20 cellular contexts compared by ENCODE assay signal in genomic region chr10:72810976-72811375, GRCh38.
A peak's percentile ranks its signal among the peaks of the same experiment; 100 is the strongest.
DNase-seq lines count a peak whose midpoint lies in the region; ATAC-seq, FAIRE-seq and TF ChIP-seq lines count a peak whose summit lies in the region.
"Had no signal": no experiment of that assay in that cellular context is flagged by ENCODE, and none has a peak within 500 bp of the region (broad histone marks: within the 10 kb centered on the region; RNA-seq: fewer than 3 reads in every experiment).

No MANE protein-coding gene starts in this region.

- H3K9me2 ChIP-seq in PC-3 (replicated peaks; ENCODE audit: low read length), result 0 out of 2 replicates have a peak, but pooled peaks cover 3% of the 10 kb centered on the region

- H3K27ac ChIP-seq in PC-3 (ENCODE audit: low read length), result no peak overlapping the region
- peak overlapping the region; percentile 76 for H3K27ac ChIP-seq in neutrophil
- H3K27ac ChIP-seq: 22Rv1, A549, C4-2B had no signal

- H3K36me3 ChIP-seq in PC-3 (ENCODE audit: low read depth, low read length), result no peaks in the 10 kb centered on the region
- H3K36me3 ChIP-seq in neutrophil, result no peaks in the 10 kb centered on the region

- H3K4me1 ChIP-seq in PC-3 (ENCODE audit: insufficient read depth, low read length) (peaks cover 33% of the 10 kb centered on the region), neutrophil (ENCODE audit: control insufficient read depth in 1 of 2, insufficient read depth in 1 of 2, low read depth in 1 of 2, low read length in 1 of 2) (peaks cover 50 to 70% of the 10 kb centered on the region in 2 experiments)

- H2AFZ ChIP-seq in PC-3 (ENCODE audit: low read length), result no peak overlapping the region

- no peaks in the 10 kb centered on the region for H4K20me1 ChIP-seq in PC-3 (ENCODE audit: low read length)

- H3K79me2 ChIP-seq in PC-3 (ENCODE audit: low read length), result no peaks in the 10 kb centered on the region

- FAIRE-seq in H54 (lab: Jason Lieb, UNC) (peak; percentile 77), endometrium (lab: Jason Lieb, UNC) (peak; percentile 15)
- FAIRE-seq: A549, D721Med, GM12891, GM19239, H1, HepG2 had no signal

- no peak overlapping the region for H3K4me3 ChIP-seq in PC-3 (ENCODE audit: low read length)
- no peak overlapping the region for H3K4me3 ChIP-seq in neutrophil (ENCODE audit: low read depth in 1 of 2, low read length in 1 of 2)
- H3K4me3 ChIP-seq: A549 had no signal

- CTCF ChIA-PET in PC-3 (lab: Charles Lee), result interaction anchor here (0.7 kb wide), 1 partner anchor 8 kb away, joined by 5 read pairs; no protein-coding TSS in a partner anchor

- H3F3A ChIP-seq in PC-3 (ENCODE audit: low read length, unreplicated experiment), result peaks cover 10% of the 10 kb centered on the region

- H3K4me2 ChIP-seq in PC-3 (ENCODE audit: low read length), result no peak overlapping the region
- H3K4me2 ChIP-seq: A549 had no signal

- DNase-seq in H54 (ENCODE audit: insufficient read length, low spot score) (no peak), PC-3 (peak; percentile 55), SW 1271 (lab: John Stamatoyannopoulos, UW) (no peak), NCI-H446 treated with DMSO at 0.1 percent for 48 hours (lab: John Stamatoyannopoulos, UW) (no peak)
- no peak for DNase-seq in stimulated activated CD4-positive, alpha-beta T cell treated with anti-CD3 and anti-CD28 coated beads, Interleukin-15, amount 100 ng/mL, for 24 hours
- DNase-seq: AML-193; Caco-2; CD4-positive, alpha-beta T cell; HCEC 1CT had no signal

- H3K9me3 ChIP-seq in PC-3 (ENCODE audit: low read length), result no peaks in the 10 kb centered on the region
- no peaks in the 10 kb centered on the region for H3K9me3 ChIP-seq in neutrophil
- H3K9me3 ChIP-seq: A549, Caco-2 had no signal

- POLR2A ChIA-PET in PC-3 (lab: Charles Lee; ENCODE audit: unreplicated experiment), result interaction anchor here (0.5 kb wide), 1 partner anchor 52 kb away, joined by 12 read pairs; no protein-coding TSS in a partner anchor

- H3K9ac ChIP-seq in PC-3 (ENCODE audit: low read length), result no peak overlapping the region

- intact Hi-C loops in PC-3 (cut with micrococcal nuclease), result no loop called here

- TF ChIP-seq CTCF in PC-3 (conservative IDR thresholded peaks at IDR 0.05; ENCODE audit: low read depth, low read length), result no peak
- TF ChIP-seq CTCF in neutrophil (IDR thresholded peaks at IDR 0.05), result no peak

- no peak for TF ChIP-seq POLR2A in H54 (IDR thresholded peaks at IDR 0.05; ENCODE audit: low read depth, low read length)

- H3K27me3 ChIP-seq in PC-3 (ENCODE audit: low read length) (no peaks in the 10 kb centered on the region), neutrophil (no peaks in the 10 kb centered on the region)

- no TSS peak for BruUV-seq in PC-3 (replicated peaks; lab: Mats Ljungman, UMichigan)

- ATAC-seq in PC-3, result no peak
- no peak for ATAC-seq in HG02678 (IDR thresholded peaks at IDR 0.05; ENCODE audit: unreplicated experiment)
- ATAC-seq: A549, HepG2 had no signal
